ENCODE assay signal across 1 cellular context in genomic region chr5:78677777-78678668, GRCh38.
TF ChIP-seq lines count a peak whose summit lies in the region.

No MANE protein-coding gene starts in this region.

TF ChIP-seq in K562, 482 proteins besides CTCF, POLR2A, EP300 and RAD21 (continued from another document and continues in another):
- TF ChIP-seq ZFP91 (CRISPR knock-in tag; IDR thresholded peaks at IDR 0.05) (no peak), PKNOX1 (IDR thresholded peaks at IDR 0.05) (no peak), PTTG1 (tag; IDR thresholded peaks at IDR 0.05; ENCODE audit: low read depth) (no peak), ARID4B (CRISPR knock-in tag; IDR thresholded peaks at IDR 0.05) (no peak), TCF7 (IDR thresholded peaks at IDR 0.05; ENCODE audit: borderline replicate concordance) (no peak), CBX3 (IDR thresholded peaks at IDR 0.05; ENCODE audit: borderline replicate concordance in 1 of 2, low read length in 2 of 2) (no peak), SIRT6 (IDR thresholded peaks at IDR 0.05; ENCODE audit: low read depth, low read length) (no peak), ZNF740 (CRISPR knock-in tag; IDR thresholded peaks at IDR 0.05) (no peak), ZNF740 (tag; IDR thresholded peaks at IDR 0.05) (peak in 1 of 2 experiments; percentile 36; a peak in 1 of 4 replicates), AFF1 (IDR thresholded peaks at IDR 0.05; ENCODE audit: low read depth in 1 of 2, partially characterized antibody in 2 of 2) (peak in 1 of 2 experiments; percentile 58), ZNF639 (CRISPR knock-in tag; conservative IDR thresholded peaks at IDR 0.05 in 1 of 2, IDR thresholded peaks at IDR 0.05 in 1 of 2) (no peak), TCF15 (CRISPR knock-in tag; IDR thresholded peaks at IDR 0.05) (no peak), ILF3 (IDR thresholded peaks at IDR 0.05; ENCODE audit: borderline replicate concordance) (no peak), MLX (CRISPR knock-in tag; conservative IDR thresholded peaks at IDR 0.05) (no peak), KLF6 (CRISPR knock-in tag; IDR thresholded peaks at IDR 0.05; ENCODE audit: borderline replicate concordance) (no peak; the same call in 1 of the 2 replicates), GABPB2 (CRISPR knock-in tag; conservative IDR thresholded peaks at IDR 0.05) (no peak), PHB (CRISPR knock-in tag; IDR thresholded peaks at IDR 0.05) (no peak), HNRNPL (IDR thresholded peaks at IDR 0.05; ENCODE audit: low read depth, low read length) (no peak), U2AF1 (optimal IDR thresholded peaks at IDR 0.05; ENCODE audit: low read depth, low read length) (no peak), ZNF23 (CRISPR knock-in tag; IDR thresholded peaks at IDR 0.05) (no peak), ZNF444 (CRISPR knock-in tag; IDR thresholded peaks at IDR 0.05) (no peak), ILK (tag; IDR thresholded peaks at IDR 0.05; ENCODE audit: borderline replicate concordance, low read depth) (no peak), ZNF407 (IDR thresholded peaks at IDR 0.05; ENCODE audit: low read depth) (no peak), ZNF274 (IDR thresholded peaks at IDR 0.05; ENCODE audit: borderline replicate concordance, low read depth, low read length) (no peak), ZNF511 (CRISPR knock-in tag; IDR thresholded peaks at IDR 0.05) (no peak), CXXC5 (CRISPR knock-in tag; IDR thresholded peaks at IDR 0.05) (peak; percentile 30; the same call in 1 of the 2 replicates), NCOA6 (IDR thresholded peaks at IDR 0.05) (no peak), MAFG (tag; conservative IDR thresholded peaks at IDR 0.05) (no peak), MIER1 (IDR thresholded peaks at IDR 0.05; ENCODE audit: low read depth) (no peak), DDX20 (tag; IDR thresholded peaks at IDR 0.05; ENCODE audit: low read depth) (no peak), TGIF2 (CRISPR knock-in tag; IDR thresholded peaks at IDR 0.05) (no peak), FOXK2 (conservative IDR thresholded peaks at IDR 0.05 in 1 of 2, IDR thresholded peaks at IDR 0.05 in 1 of 2; ENCODE audit: low read depth in 2 of 2) (0 out of 4 replicates have a peak, but pooled peaks of 1 of the 2 experiments have one; percentile 14), CBFA2T2 (conservative IDR thresholded peaks at IDR 0.05) (no peak)
